In the genomic region with DNA sequence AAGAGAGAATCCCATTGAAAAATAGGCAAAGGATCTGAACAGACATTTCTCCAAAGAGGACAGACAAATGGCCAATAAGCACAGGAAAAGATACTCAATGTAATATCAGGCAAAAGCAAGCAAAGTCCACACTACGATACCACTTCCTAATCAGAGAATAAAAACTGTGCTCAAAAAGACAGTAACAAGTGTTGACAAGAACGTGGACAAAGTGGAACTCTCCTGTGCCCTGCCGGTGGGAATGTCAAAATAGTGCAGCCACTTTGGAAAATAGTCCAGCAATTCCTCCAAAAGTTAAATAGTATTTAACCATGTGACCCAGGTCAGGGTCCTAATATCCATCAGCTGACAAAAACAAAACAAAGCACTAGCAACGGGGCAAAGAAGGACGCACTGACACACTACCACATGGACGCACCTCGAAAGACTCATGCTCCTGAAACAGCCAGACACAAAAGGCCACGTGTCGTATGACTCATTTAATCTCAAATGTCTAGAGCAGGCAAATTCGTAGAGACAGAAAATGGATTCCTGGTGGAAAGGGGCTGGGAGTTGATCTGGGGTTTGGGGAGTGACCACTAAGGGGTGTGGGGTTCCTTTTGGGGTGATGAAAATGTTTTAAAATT, we compare ENCODE assay signal across 28 cellular contexts. TPM values are rescaled to one million over a fixed set of nuclear protein-coding genes. Genes with fewer than 3 reads are reported as not detected.
DNase-seq lines count a peak whose midpoint lies in the region; ATAC-seq, FAIRE-seq and TF ChIP-seq lines count a peak whose summit lies in the region.
"Had no signal": no experiment of that assay in that cellular context is flagged by ENCODE, and none has a peak within 500 bp of the region (broad histone marks: within the 10 kb centered on the region; RNA-seq: fewer than 3 reads in every experiment).

No MANE protein-coding gene starts in this region.

- H3K18ac ChIP-seq in IMR-90 (ENCODE audit: low read depth, low read length): no peak overlapping the region

- H3K4ac ChIP-seq in IMR-90 (ENCODE audit: low read depth, low read length): no peak overlapping the region

- peaks cover 36% of the 10 kb centered on the region for H3K9me1 ChIP-seq in IMR-90 (ENCODE audit: insufficient read depth, low read length)

- no peak overlapping the region for H3K14ac ChIP-seq in IMR-90 (replicated peaks; ENCODE audit: low read depth, low read length)

- H3K4me3 Mint-ChIP-seq in CD14-positive monocyte: no peak overlapping the region
- no peak overlapping the region for H3K4me3 Mint-ChIP-seq in natural killer cell treated with Interleukin-12 subunit alpha and Interleukin-12 subunit beta and Interleukin-15 and Interleukin-18, amount 100 ng/mL, for 72 hours
- H3K4me3 Mint-ChIP-seq: T-helper 1 cell treated with Interleukin-12 subunit alpha and Interleukin-12 subunit beta and Interleukin-4 antibody, amounts not matched to agents 30 μg/mL and 1 μg/mL, for 36 hours had no signal

- H3K27ac ChIP-seq in IMR-90 (ENCODE audit: insufficient read depth, low read length): no peak overlapping the region
- peak overlapping the region; percentile 6 for H3K27ac ChIP-seq in HepG2 (ENCODE audit: extremely low read length, insufficient read depth, low read length)
- H3K27ac ChIP-seq: BLaER1 treated with 17β-estradiol and CSF1 and Interleukin-3, amounts not matched to agents 10 nM and 100 nM; ovary had no signal

- WGBS in IMR-90 (ENCODE audit: extremely low coverage in 2 of 2, insufficient read length in 1 of 2), 2 experiments: 100% methylated on average over 1 of the region's 10 CpGs; no CpG with 5 or more reads in 1 of the 2 experiments
- 84% methylated on average over 10 of the region's 10 CpGs for WGBS in HepG2 (ENCODE audit: low lambda C conversion rate)

- in situ Hi-C loops in IMR-90 (cut with MboI; ENCODE audit: low sequenced_read_pairs): no loop called here
- in situ Hi-C loops in astrocyte of the spinal cord (cut with HindIII; ENCODE audit: low sequenced_read_pairs): no loop called here
- in situ Hi-C loops in HepG2 (cut with HindIII; ENCODE audit: extremely low pct_ligation_motif_present, low pct_unique_long_range_greater_than_20kb): no loop called here

- H3K4me2 ChIP-seq in IMR-90 (ENCODE audit: low read depth, low read length) (no peak overlapping the region), HepG2 (ENCODE audit: low read depth, low read length) (no peak overlapping the region; the same call in 1 of the 2 replicates)
- H3K4me2 ChIP-seq: SK-N-SH had no signal

- H2AFZ ChIP-seq in IMR-90 (replicated peaks; ENCODE audit: low read length, poor library complexity): no peak overlapping the region
- H2AFZ ChIP-seq in HepG2 (ENCODE audit: low read length): no peak overlapping the region

- ATAC-seq in IMR-90 (ENCODE audit: low read depth): no peak
- no peak for ATAC-seq in HepG2
- ATAC-seq in natural killer cell treated with Interleukin-12 subunit alpha and Interleukin-12 subunit beta and Interleukin-15 and Interleukin-18, amount 100 ng/mL, for 72 hours: no peak
- ATAC-seq in GM18909 (IDR thresholded peaks at IDR 0.05; ENCODE audit: poor library complexity, unreplicated experiment): no peak
- ATAC-seq: naive thymus-derived CD4-positive, alpha-beta T cell had no signal

- H4K8ac ChIP-seq in IMR-90 (ENCODE audit: low read depth in 2 of 2, low read length in 2 of 2): no peak overlapping the region

- DNase-seq in CD14-positive monocyte (ENCODE audit: low spot score) (peak; percentile 39), IMR-90 (peak; percentile 22), astrocyte of the spinal cord (ENCODE audit: low read depth, low spot score) (peak; percentile 32), HepG2 (ENCODE audit: low spot score) (no peak), NCI-H524 (lab: John Stamatoyannopoulos, UW) (no peak), amniotic stem cell (lab: John Stamatoyannopoulos, UW) (no peak)
- DNase-seq in natural killer cell treated with Interleukin-12 subunit alpha and Interleukin-12 subunit beta and Interleukin-15 and Interleukin-18, amount 100 ng/mL, for 72 hours (ENCODE audit: low spot score): no peak
- DNase-seq: activated CD4-positive, alpha-beta T cell treated with anti-CD3 and anti-CD28 coated beads for 1 hour; activated CD8-positive, alpha-beta memory T cell treated with anti-CD3 and anti-CD28 coated beads for 24 hours; Caco-2; GF-D8; HCEC 1CT; islet precursor cell; midbrain; naive thymus-derived CD4-positive, alpha-beta T cell; NCI-H446; NCI-H82; ovary; retina; SK-N-SH; stimulated activated CD4-positive, alpha-beta T cell treated with anti-CD3 and anti-CD28 coated beads, Interleukin-2, amount 100 ng/mL, for 48 hours; substantia nigra had no signal

- peaks cover 62% of the 10 kb centered on the region for H3K4me1 Mint-ChIP-seq in CD14-positive monocyte
- H3K4me1 Mint-ChIP-seq in natural killer cell treated with Interleukin-12 subunit alpha and Interleukin-12 subunit beta and Interleukin-15 and Interleukin-18, amount 100 ng/mL, for 72 hours (ENCODE audit: low read depth in 2 of 2): peaks cover 44 to 49% of the 10 kb centered on the region in 2 donors

- H3K4me1 ChIP-seq in IMR-90 (ENCODE audit: control insufficient read depth, insufficient read depth, low read length) (peaks cover 25% of the 10 kb centered on the region), HepG2 (ENCODE audit: insufficient read depth, low read length) (peaks cover 71% of the 10 kb centered on the region)

- no peak overlapping the region for H3K27ac Mint-ChIP-seq in CD14-positive monocyte
- no peak overlapping the region for H3K27ac Mint-ChIP-seq in natural killer cell treated with Interleukin-12 subunit alpha and Interleukin-12 subunit beta and Interleukin-15 and Interleukin-18, amount 100 ng/mL, for 72 hours
- H3K27ac Mint-ChIP-seq: T-helper 1 cell treated with Interleukin-12 subunit alpha and Interleukin-12 subunit beta and Interleukin-4 antibody, amounts not matched to agents 30 μg/mL and 1 μg/mL, for 36 hours had no signal

- peaks cover 0 to 4% (median 0%) of the 10 kb centered on the region in 7 donors for H3K9me3 Mint-ChIP-seq in CD14-positive monocyte
- no peaks in the 10 kb centered on the region for H3K9me3 Mint-ChIP-seq in natural killer cell treated with Interleukin-12 subunit alpha and Interleukin-12 subunit beta and Interleukin-15 and Interleukin-18, amount 100 ng/mL, for 72 hours
- H3K9me3 Mint-ChIP-seq: T-helper 1 cell treated with Interleukin-12 subunit alpha and Interleukin-12 subunit beta and Interleukin-4 antibody, amounts not matched to agents 30 μg/mL and 1 μg/mL, for 36 hours had no signal

- no peak overlapping the region for H4K91ac ChIP-seq in IMR-90 (ENCODE audit: insufficient read depth, low read depth, low read length)

- H3K27me3 Mint-ChIP-seq in CD14-positive monocyte (ENCODE audit: low read depth in 3 of 3): peaks cover 0 to 6% (median 2%) of the 10 kb centered on the region in 3 donors
- H3K27me3 Mint-ChIP-seq in natural killer cell treated with Interleukin-12 subunit alpha and Interleukin-12 subunit beta and Interleukin-15 and Interleukin-18, amount 100 ng/mL, for 72 hours: no peaks in the 10 kb centered on the region
- H3K27me3 Mint-ChIP-seq: naive thymus-derived CD4-positive, alpha-beta T cell had no signal

- H3K79me2 ChIP-seq in HepG2 (ENCODE audit: insufficient read depth, low read length): peaks cover 87% of the 10 kb centered on the region

- CTCF ChIA-PET in IMR-90 (lab: Yijun Ruan, JAX) (no interaction called here), HepG2 (lab: Yijun Ruan, JAX; ENCODE audit: low intra/inter-chr PET ratio, low total read pairs) (no interaction called here)

- H3K36me3 Mint-ChIP-seq in CD14-positive monocyte: peaks cover 36 to 45% of the 10 kb centered on the region in 2 donors
- no peaks in the 10 kb centered on the region for H3K36me3 Mint-ChIP-seq in natural killer cell treated with Interleukin-12 subunit alpha and Interleukin-12 subunit beta and Interleukin-15 and Interleukin-18, amount 100 ng/mL, for 72 hours

- H2BK120ac ChIP-seq in IMR-90 (ENCODE audit: low read depth, low read length): no peak overlapping the region

- dilution Hi-C loops in IMR-90 (cut with HindIII; ENCODE audit: low sequenced_read_pairs, unreplicated experiment): no loop called here

- no peak overlapping the region for H2BK5ac ChIP-seq in IMR-90 (ENCODE audit: low read depth, low read length, poor library complexity, severe bottlenecking)

- no peak overlapping the region for H2AK9ac ChIP-seq in IMR-90 (replicated peaks; ENCODE audit: low read depth, low read length, poor library complexity)

- H3K27me3 ChIP-seq in IMR-90 (ENCODE audit: control insufficient read depth, insufficient read depth, low read length) (no peaks in the 10 kb centered on the region), HepG2 (ENCODE audit: control insufficient read depth in 1 of 2, insufficient read depth in 2 of 2, low read length in 2 of 2) (no peaks in the 10 kb centered on the region; a peak in 1 of 5 replicates)
- H3K27me3 ChIP-seq: adrenal gland; BLaER1 treated with 17β-estradiol and CSF1 and Interleukin-3, amounts not matched to agents 10 nM and 100 nM; ovary had no signal

- H3K9me3 ChIP-seq in IMR-90 (ENCODE audit: control insufficient read depth, insufficient read depth, low read length): no peaks in the 10 kb centered on the region; the same call in 1 of the 2 replicates
- no peaks in the 10 kb centered on the region for H3K9me3 ChIP-seq in HepG2 (ENCODE audit: low read length)
- H3K9me3 ChIP-seq: adrenal gland, Caco-2, ovary, SK-N-SH had no signal

- H3K36me3 ChIP-seq in IMR-90 (ENCODE audit: control insufficient read depth, insufficient read depth, low read length) (peaks cover 20% of the 10 kb centered on the region), HepG2 (replicated peaks in 1 of 2; ENCODE audit: control insufficient read depth in 1 of 2, insufficient read depth in 2 of 2, low read length in 2 of 2) (peaks cover 5 to 16% of the 10 kb centered on the region in 2 experiments; a peak in 4 of 5 replicates)
- H3K36me3 ChIP-seq: ovary had no signal

- peaks cover 84% of the 10 kb centered on the region for H4K20me1 ChIP-seq in IMR-90 (ENCODE audit: insufficient read depth, low read length)
- peaks cover 62% of the 10 kb centered on the region for H4K20me1 ChIP-seq in HepG2 (ENCODE audit: insufficient read depth, low read length)

- no peak overlapping the region for H3K9ac ChIP-seq in IMR-90 (ENCODE audit: low read depth, low read length)
- H3K9ac ChIP-seq in HepG2 (ENCODE audit: insufficient read depth, low read depth, low read length): no peak overlapping the region
- H3K9ac ChIP-seq: BLaER1 treated with 17β-estradiol and CSF1 and Interleukin-3, amounts not matched to agents 10 nM and 100 nM; SK-N-SH had no signal

- TF ChIP-seq EP300 in HepG2 (IDR thresholded peaks at IDR 0.05; ENCODE audit: low read depth in 2 of 2, low read length in 2 of 2) (no peak), HepG2 (CRISPR knock-in tag; IDR thresholded peaks at IDR 0.05; ENCODE audit: borderline replicate concordance) (no peak)

- TF ChIP-seq CTCF in CD14-positive monocyte (IDR thresholded peaks at IDR 0.05) (no peak), IMR-90 (conservative IDR thresholded peaks at IDR 0.05; ENCODE audit: low read depth, low read length) (no peak), astrocyte of the spinal cord (IDR thresholded peaks at IDR 0.05; ENCODE audit: low read depth, low read length) (no peak), HepG2 (CRISPR knock-in tag; IDR thresholded peaks at IDR 0.05) (no peak)

- TF ChIP-seq RAD21 in IMR-90 (IDR thresholded peaks at IDR 0.05; ENCODE audit: low read length) (no peak), HepG2 (CRISPR knock-in tag; IDR thresholded peaks at IDR 0.05) (no peak)

- TF ChIP-seq POLR2A in IMR-90 (IDR thresholded peaks at IDR 0.05; ENCODE audit: low read depth, low read length) (no peak), HepG2 (IDR thresholded peaks at IDR 0.05; ENCODE audit: insufficient read depth in 1 of 2, low read depth in 2 of 2, low read length in 2 of 2) (no peak)

- no peak for FAIRE-seq in HepG2 (lab: Jason Lieb, UNC)
- FAIRE-seq: HTR-8/SVneo, TTC549 had no signal

- no peak overlapping the region for H2BK15ac ChIP-seq in IMR-90 (ENCODE audit: low read depth, low read length)

- BruUV-seq in IMR-90 (replicated peaks; lab: Mats Ljungman, UMichigan): no TSS peak
- BruUV-seq in HepG2 (replicated peaks; lab: Mats Ljungman, UMichigan): no TSS peak

- H3K23ac ChIP-seq in IMR-90 (ENCODE audit: low read depth, low read length): no peak overlapping the region

- peaks cover 23 to 81% of the 10 kb centered on the region in 2 experiments for H3K79me1 ChIP-seq in IMR-90 (ENCODE audit: low read depth in 1 of 2, low read length in 2 of 2)

- no peak overlapping the region for H4K5ac ChIP-seq in IMR-90 (ENCODE audit: low read depth, low read length)

- POLR2A ChIA-PET in IMR-90 (lab: Charles Lee; ENCODE audit: unreplicated experiment) (no interaction called here), HepG2 (lab: Yijun Ruan, JAX) (no interaction called here)

- H3K56ac ChIP-seq in IMR-90 (ENCODE audit: extremely low read depth, insufficient read depth, low read length): no peak overlapping the region

- no peak overlapping the region for H2BK20ac ChIP-seq in IMR-90 (ENCODE audit: low read depth, low read length)

- H3K4me3 ChIP-seq in IMR-90 (ENCODE audit: insufficient read depth, low read depth, low read length) (no peak overlapping the region), astrocyte of the spinal cord (ENCODE audit: low read depth, low read length) (no peak overlapping the region), HepG2 (replicated peaks in 1 of 3; ENCODE audit: insufficient read depth in 1 of 3, low read depth in 2 of 3, low read length in 3 of 3) (no peak overlapping the region)
- H3K4me3 ChIP-seq: adrenal gland; BLaER1 treated with 17β-estradiol and CSF1 and Interleukin-3, amounts not matched to agents 10 nM and 100 nM; ovary had no signal

- H2AK5ac ChIP-seq in IMR-90 (ENCODE audit: low read depth, low read length): no peak overlapping the region

- intact Hi-C loops in CD14-positive monocyte (cut with micrococcal nuclease): no loop called here
- intact Hi-C loops in IMR-90 (cut with micrococcal nuclease): no loop called here
- intact Hi-C loops in HepG2 (cut with micrococcal nuclease; ENCODE audit: unreplicated experiment): no loop called here

RNA-seq across cellular contexts. Expression of gene MIER2, which starts 5.2 kb away (rescaled TPM):
- polyA plus RNA-seq in CD14-positive monocyte (1 to 10 TPM; 3.6 to 6.9 TPM), IMR-90 (2012; rRNA removed) (28.4 and 32.3 TPM in 2 replicates), HepG2 (2011; rRNA removed) (22.9 and 25.7 TPM in 2 replicates)
- total RNA-seq in IMR-90 (2012; rRNA removed) (11.4 and 28.0 TPM in 2 replicates), HepG2 (2016; rRNA removed; fragmentation: Illumina TruSeq; extraction: Trizol) (7.9 and 9.6 TPM in 2 replicates)
- polyA plus RNA-seq in IMR-90 (2012; cell fraction: cytosol; rRNA removed): 12.3 and 27.2 TPM in 2 replicates
- polyA plus RNA-seq in IMR-90 (2012; cell fraction: nucleus; rRNA removed; ENCODE audit: low replicate concordance): 42.8 and 96.1 TPM in 2 replicates
- 11.9 and 12.6 TPM in 2 replicates for total RNA-seq in HepG2 (2016; cell fraction: cytosol; rRNA removed; fragmentation: Illumina TruSeq; extraction: Trizol; ENCODE audit: low read depth)
- total RNA-seq in HepG2 (2016; cell fraction: insoluble cytoplasmic fraction; rRNA removed; fragmentation: Illumina TruSeq; extraction: Trizol): 10.4 and 13.2 TPM in 2 replicates
- total RNA-seq in HepG2 (2016; cell fraction: membrane; rRNA removed; fragmentation: Illumina TruSeq; extraction: Trizol): 8.0 and 11.3 TPM in 2 replicates
- total RNA-seq in HepG2 (2016; cell fraction: nucleus; rRNA removed; fragmentation: Illumina TruSeq; extraction: Trizol): 8.0 and 17.5 TPM in 2 replicates
- polyA plus RNA-seq in HepG2 (2011; cell fraction: cytosol; rRNA removed): 8.3 and 13.6 TPM in 2 replicates
- polyA plus RNA-seq in HepG2 (2011; cell fraction: nucleus; rRNA removed): 54.0 and 67.5 TPM in 2 replicates
- polyA plus RNA-seq in HepG2 (2012): 21.3 and 21.5 TPM in 2 replicates
- polyA plus RNA-seq in HepG2 (2016; cell fraction: cytosol; fragmentation: Illumina TruSeq; extraction: Trizol; ENCODE audit: low read depth): 1.2 and 1.7 TPM in 2 replicates
- 9.7 and 15.4 TPM in 2 replicates for polyA plus RNA-seq in HepG2 (2016; cell fraction: insoluble cytoplasmic fraction; fragmentation: Illumina TruSeq; extraction: Trizol; ENCODE audit: low read depth)
- polyA plus RNA-seq in HepG2 (2016; cell fraction: membrane; fragmentation: Illumina TruSeq; extraction: Trizol; ENCODE audit: low read depth): 4.1 and 4.8 TPM in 2 replicates
- polyA plus RNA-seq in HepG2 (2016; cell fraction: nucleus; fragmentation: Illumina TruSeq; extraction: Trizol; ENCODE audit: insufficient read depth, low read depth): 29.5 and 34.6 TPM in 2 replicates
- 39.4 and 61.2 TPM in 2 replicates for polyA minus RNA-seq in HepG2 (2011; rRNA and poly(A)+ RNA removed; ENCODE audit: low replicate concordance)
- 16.5 and 19.2 TPM in 2 replicates for polyA minus RNA-seq in HepG2 (2011; cell fraction: cytosol; rRNA and poly(A)+ RNA removed)
- polyA minus RNA-seq in HepG2 (2011; cell fraction: nucleus; rRNA and poly(A)+ RNA removed): 37.2 and 38.9 TPM in 2 replicates
- total RNA-seq in natural killer cell treated with Interleukin-12 subunit alpha and Interleukin-12 subunit beta and Interleukin-15 and Interleukin-18, amount 100 ng/mL, for 72 hours: 10 to 100 TPM; 26.2 to 39.4 TPM

RNA-seq across cellular contexts. Expression of gene PLPP2, which starts 48.2 kb away (rescaled TPM):
- polyA plus RNA-seq in CD14-positive monocyte (not detected), IMR-90 (2012; rRNA removed) (4.0 and 4.2 TPM in 2 replicates), HepG2 (2011; rRNA removed) (not detected in 2 replicates)
- total RNA-seq in IMR-90 (2012; rRNA removed) (2.3 and 2.8 TPM in 2 replicates), HepG2 (2016; rRNA removed; fragmentation: Illumina TruSeq; extraction: Trizol) (not detected in 2 replicates)
- 7.1 and 9.3 TPM in 2 replicates for polyA plus RNA-seq in IMR-90 (2012; cell fraction: cytosol; rRNA removed)
- 6.3 and 9.7 TPM in 2 replicates for polyA plus RNA-seq in IMR-90 (2012; cell fraction: nucleus; rRNA removed; ENCODE audit: low replicate concordance)
- not detected in 2 replicates for total RNA-seq in HepG2 (2016; cell fraction: cytosol; rRNA removed; fragmentation: Illumina TruSeq; extraction: Trizol; ENCODE audit: low read depth)
- total RNA-seq in HepG2 (2016; cell fraction: insoluble cytoplasmic fraction; rRNA removed; fragmentation: Illumina TruSeq; extraction: Trizol): not detected in 2 replicates
- total RNA-seq in HepG2 (2016; cell fraction: membrane; rRNA removed; fragmentation: Illumina TruSeq; extraction: Trizol): not detected in 2 replicates
- not detected in 2 replicates for total RNA-seq in HepG2 (2016; cell fraction: nucleus; rRNA removed; fragmentation: Illumina TruSeq; extraction: Trizol)
- polyA plus RNA-seq in HepG2 (2011; cell fraction: cytosol; rRNA removed): 0.07 TPM in 1 of 2 replicates, not detected in the other
- polyA plus RNA-seq in HepG2 (2011; cell fraction: nucleus; rRNA removed): 0.19 and 0.31 TPM in 2 replicates
- polyA plus RNA-seq in HepG2 (2012): 0.16 TPM in 1 of 2 replicates, not detected in the other
- not detected in 2 replicates for polyA plus RNA-seq in HepG2 (2016; cell fraction: cytosol; fragmentation: Illumina TruSeq; extraction: Trizol; ENCODE audit: low read depth)
- polyA plus RNA-seq in HepG2 (2016; cell fraction: insoluble cytoplasmic fraction; fragmentation: Illumina TruSeq; extraction: Trizol; ENCODE audit: low read depth): not detected in 2 replicates
- polyA plus RNA-seq in HepG2 (2016; cell fraction: membrane; fragmentation: Illumina TruSeq; extraction: Trizol; ENCODE audit: low read depth): not detected in 2 replicates
- not detected in 2 replicates for polyA plus RNA-seq in HepG2 (2016; cell fraction: nucleus; fragmentation: Illumina TruSeq; extraction: Trizol; ENCODE audit: insufficient read depth, low read depth)
- 78.3 TPM in 1 of 2 replicates, not detected in the other for polyA minus RNA-seq in HepG2 (2011; rRNA and poly(A)+ RNA removed; ENCODE audit: low replicate concordance)
- polyA minus RNA-seq in HepG2 (2011; cell fraction: cytosol; rRNA and poly(A)+ RNA removed): not detected in 2 replicates
- not detected in 2 replicates for polyA minus RNA-seq in HepG2 (2011; cell fraction: nucleus; rRNA and poly(A)+ RNA removed)
- total RNA-seq in natural killer cell treated with Interleukin-12 subunit alpha and Interleukin-12 subunit beta and Interleukin-15 and Interleukin-18, amount 100 ng/mL, for 72 hours: under 1 TPM in 1 of 2 donors, not detected in 1; 0.05 TPM
- polyA plus RNA-seq: naive thymus-derived CD4-positive, alpha-beta T cell had no signal

Comparison
In these comparisons a context has a peak if more than half of its experiments do, and no peak if none do; other contexts are left out.
1. DNase-seq: peak in CD14-positive monocyte (single experiment), IMR-90 (single experiment) and astrocyte of the spinal cord (single experiment); none in HepG2 (single experiment), NCI-H524 (0 of 2), natural killer cell treated with Interleukin-12 subunit alpha and Interleukin-12 subunit beta and Interleukin-15 and Interleukin-18, amount 100 ng/mL, for 72 hours (single experiment) and amniotic stem cell (single experiment).